1 cellular context compared by ENCODE assay signal in genomic region chr17:352421-353212, GRCh38.
TF ChIP-seq lines count a peak whose summit lies in the region.

Gene RPH3AL, minus strand, starts transcription at chr17:352807. Its CDS starts 25,264 bp downstream, at chr17:327543.

TF ChIP-seq in HepG2, 621 proteins besides CTCF, POLR2A, EP300 and RAD21 (continued from another document and continues in another):
- TF ChIP-seq ASH2L (IDR thresholded peaks at IDR 0.05; ENCODE audit: insufficient read length, low read depth, low read length) (peak; percentile 91), TAF1 (CRISPR knock-in tag; IDR thresholded peaks at IDR 0.05) (peak; percentile 78), TBL1XR1 (IDR thresholded peaks at IDR 0.05; ENCODE audit: borderline replicate concordance, low read length, partially characterized antibody) (peak; percentile 17), ZHX1 (CRISPR knock-in tag; IDR thresholded peaks at IDR 0.05; ENCODE audit: low read depth) (no peak), ZNF317 (CRISPR knock-in tag; IDR thresholded peaks at IDR 0.05) (peak; percentile 69; the same call in 1 of the 2 replicates), HOXA3 (CRISPR knock-in tag; IDR thresholded peaks at IDR 0.05) (peak; percentile 61), TBX3 (IDR thresholded peaks at IDR 0.05; ENCODE audit: borderline replicate concordance) (peak; percentile 66; the same call in 1 of the 2 replicates), ZFP62 (CRISPR knock-in tag; IDR thresholded peaks at IDR 0.05) (no peak), ZNF83 (CRISPR knock-in tag; IDR thresholded peaks at IDR 0.05; ENCODE audit: borderline replicate concordance) (peak; percentile 69; the same call in 1 of the 2 replicates), EEA1 (CRISPR knock-in tag; IDR thresholded peaks at IDR 0.05; ENCODE audit: borderline replicate concordance) (0 out of 2 replicates have a peak, but pooled peaks have one; percentile 46), GRHL1 (CRISPR knock-in tag; conservative IDR thresholded peaks at IDR 0.05) (no peak), ZNF790 (CRISPR knock-in tag; IDR thresholded peaks at IDR 0.05; ENCODE audit: borderline replicate concordance) (no peak; the same call in 1 of the 2 replicates), KDM2A (CRISPR knock-in tag; IDR thresholded peaks at IDR 0.05; ENCODE audit: borderline replicate concordance, low read depth) (peak; percentile 77; the same call in 1 of the 2 replicates), NCOA5 (CRISPR knock-in tag; IDR thresholded peaks at IDR 0.05) (no peak), NAIF1 (CRISPR knock-in tag; IDR thresholded peaks at IDR 0.05; ENCODE audit: borderline replicate concordance) (peak; percentile 78; the same call in 1 of the 2 replicates), ZNF839 (CRISPR knock-in tag; IDR thresholded peaks at IDR 0.05; ENCODE audit: borderline replicate concordance) (no peak), ZNF761 (CRISPR knock-in tag; conservative IDR thresholded peaks at IDR 0.05) (peak; percentile 79; the same call in 1 of the 2 replicates), FOXC1 (CRISPR knock-in tag; IDR thresholded peaks at IDR 0.05; ENCODE audit: borderline replicate concordance) (0 out of 2 replicates have a peak, but pooled peaks have one; percentile 61), ATF1 (CRISPR knock-in tag; IDR thresholded peaks at IDR 0.05) (peak; percentile 66), SKI (IDR thresholded peaks at IDR 0.05; ENCODE audit: partially characterized antibody) (peak; percentile 76), CREM (IDR thresholded peaks at IDR 0.05) (peak; percentile 73), CREM (CRISPR knock-in tag; IDR thresholded peaks at IDR 0.05) (no peak), ZNF207 (IDR thresholded peaks at IDR 0.05; ENCODE audit: borderline replicate concordance) (no peak), ZNF549 (CRISPR knock-in tag; IDR thresholded peaks at IDR 0.05) (no peak), ZNF639 (CRISPR knock-in tag; conservative IDR thresholded peaks at IDR 0.05) (no peak), MLLT10 (CRISPR knock-in tag; IDR thresholded peaks at IDR 0.05) (no peak), STAT5B (CRISPR knock-in tag; IDR thresholded peaks at IDR 0.05) (no peak), ZFP37 (CRISPR knock-in tag; IDR thresholded peaks at IDR 0.05; ENCODE audit: borderline replicate concordance) (peak; percentile 33; the same call in 1 of the 2 replicates), HNF4A (CRISPR knock-in tag; IDR thresholded peaks at IDR 0.05) (0 out of 2 replicates have a peak, but pooled peaks have one; percentile 30), ZBTB25 (CRISPR knock-in tag; IDR thresholded peaks at IDR 0.05) (0 out of 2 replicates have a peak, but pooled peaks have one; percentile 64), HNRNPLL (IDR thresholded peaks at IDR 0.05; ENCODE audit: low read depth, low read length, poor library complexity, severe bottlenecking) (peak; percentile 41), ZMYM4 (CRISPR knock-in tag; IDR thresholded peaks at IDR 0.05) (peak; percentile 45; the same call in 1 of the 2 replicates), KDM1A (CRISPR knock-in tag; IDR thresholded peaks at IDR 0.05) (peak; percentile 45), MXD3 (CRISPR knock-in tag; IDR thresholded peaks at IDR 0.05) (peak; percentile 27; the same call in 1 of the 2 replicates), MYPOP (CRISPR knock-in tag; IDR thresholded peaks at IDR 0.05) (peak; percentile 73), FOXM1 (CRISPR knock-in tag; IDR thresholded peaks at IDR 0.05) (no peak), ZNF296 (CRISPR knock-in tag; conservative IDR thresholded peaks at IDR 0.05) (0 out of 2 replicates have a peak, but pooled peaks have one; percentile 34), SP4 (CRISPR knock-in tag; IDR thresholded peaks at IDR 0.05) (peak; percentile 78), ESRRA (CRISPR knock-in tag; IDR thresholded peaks at IDR 0.05; ENCODE audit: low read depth) (0 out of 2 replicates have a peak, but pooled peaks have one; percentile 51), ZNF326 (CRISPR knock-in tag; IDR thresholded peaks at IDR 0.05; ENCODE audit: borderline replicate concordance) (no peak), ZNF782 (CRISPR knock-in tag; IDR thresholded peaks at IDR 0.05; ENCODE audit: borderline replicate concordance) (peak; percentile 76; the same call in 1 of the 2 replicates), ZNF101 (CRISPR knock-in tag; IDR thresholded peaks at IDR 0.05; ENCODE audit: borderline replicate concordance, low read depth) (0 out of 2 replicates have a peak, but pooled peaks have one; percentile 80), NKX3-1 (CRISPR knock-in tag; IDR thresholded peaks at IDR 0.05) (peak; percentile 57), ISX (CRISPR knock-in tag; conservative IDR thresholded peaks at IDR 0.05) (no peak; the same call in 1 of the 2 replicates), ZNF737 (CRISPR knock-in tag; IDR thresholded peaks at IDR 0.05; ENCODE audit: borderline replicate concordance) (peak; percentile 61; the same call in 1 of the 2 replicates), CREB3 (CRISPR knock-in tag; IDR thresholded peaks at IDR 0.05) (0 out of 2 replicates have a peak, but pooled peaks have one; percentile 41), ZKSCAN8 (CRISPR knock-in tag; IDR thresholded peaks at IDR 0.05; ENCODE audit: borderline replicate concordance) (peak; percentile 40; the same call in 1 of the 2 replicates), DMAP1 (CRISPR knock-in tag; IDR thresholded peaks at IDR 0.05) (peak; percentile 80), ZFP36L1 (CRISPR knock-in tag; IDR thresholded peaks at IDR 0.05) (0 out of 2 replicates have a peak, but pooled peaks have one; percentile 18), NFYB (CRISPR knock-in tag; IDR thresholded peaks at IDR 0.05) (no peak), THAP11 (CRISPR knock-in tag; IDR thresholded peaks at IDR 0.05) (peak; percentile 61), PAF1 (CRISPR knock-in tag; IDR thresholded peaks at IDR 0.05) (no peak), ZNF264 (CRISPR knock-in tag; IDR thresholded peaks at IDR 0.05) (peak; percentile 72), ZNF772 (CRISPR knock-in tag; IDR thresholded peaks at IDR 0.05) (peak; percentile 59; the same call in 1 of the 2 replicates), DR1 (CRISPR knock-in tag; IDR thresholded peaks at IDR 0.05) (peak; percentile 50; the same call in 1 of the 2 replicates), ETV6 (CRISPR knock-in tag; conservative IDR thresholded peaks at IDR 0.05) (no peak), ZBTB33 (CRISPR knock-in tag; IDR thresholded peaks at IDR 0.05) (no peak; the same call in 1 of the 2 replicates), SIN3A (IDR thresholded peaks at IDR 0.05; ENCODE audit: borderline replicate concordance, low read depth, low read length) (peak; percentile 75; the same call in 1 of the 2 replicates), ZNF749 (CRISPR knock-in tag; IDR thresholded peaks at IDR 0.05; ENCODE audit: borderline replicate concordance) (0 out of 2 replicates have a peak, but pooled peaks have one; percentile 51), ZNF543 (CRISPR knock-in tag; IDR thresholded peaks at IDR 0.05) (peak; percentile 86), TRAFD1 (CRISPR knock-in tag; IDR thresholded peaks at IDR 0.05; ENCODE audit: borderline replicate concordance) (peak; percentile 42; the same call in 1 of the 2 replicates), ZFY (CRISPR knock-in tag; IDR thresholded peaks at IDR 0.05) (peak; percentile 94), KLF9 (CRISPR knock-in tag; IDR thresholded peaks at IDR 0.05; ENCODE audit: low read depth) (peak; percentile 12; the same call in 1 of the 2 replicates)
